In genomic region chr17:59377410-59377809, GRCh38 we compare ENCODE assay signal across 9 cellular contexts. TPM values are rescaled to one million over a fixed set of nuclear protein-coding genes. Genes with fewer than 3 reads are reported as not detected.
DNase-seq lines count a peak whose midpoint lies in the region; ATAC-seq and TF ChIP-seq lines count a peak whose summit lies in the region.
"Had no signal": no experiment of that assay in that cellular context is flagged by ENCODE, and none has a peak within 500 bp of the region (broad histone marks: within the 10 kb centered on the region; RNA-seq: fewer than 3 reads in every experiment).

No MANE protein-coding gene starts in this region.

- peak overlapping the region; percentile 12 for H3K18ac ChIP-seq in trophoblast cell (ENCODE audit: low read length)

- H3K4me1 ChIP-seq in trophoblast cell (ENCODE audit: control insufficient read depth in 1 of 2, insufficient read depth in 2 of 2, low read length in 2 of 2): peaks cover 18 to 32% of the 10 kb centered on the region in 2 experiments

- peak overlapping the region; percentile 2 for H3K14ac ChIP-seq in trophoblast cell (ENCODE audit: low read length)

- intact Hi-C loops in dorsolateral prefrontal cortex (cut with DNase I): loop anchor here in 1 of 2 donors (5.0 kb wide), 1 partner anchor 45 kb away; the partner anchor contains the start of gene YPEL2

- no peak overlapping the region for H2AFZ ChIP-seq in trophoblast cell (ENCODE audit: insufficient read depth, low read length, poor library complexity)

- H3K4ac ChIP-seq in trophoblast cell (ENCODE audit: low read depth, low read length): peak overlapping the region; percentile 13

- H3K27me3 ChIP-seq in dorsolateral prefrontal cortex: no peaks in the 10 kb centered on the region
- no peaks in the 10 kb centered on the region for H3K27me3 ChIP-seq in trophoblast cell (ENCODE audit: insufficient read depth, low read length)

- peak overlapping the region in 58 of 59 donors; percentile 90 to 100 (median 99) for H3K27ac ChIP-seq in dorsolateral prefrontal cortex
- no peak overlapping the region for H3K27ac ChIP-seq in trophoblast cell (ENCODE audit: low read depth, low read length)

- no peak overlapping the region for H3K23ac ChIP-seq in trophoblast cell (ENCODE audit: low read length)

- H3K36me3 ChIP-seq in trophoblast cell (ENCODE audit: control insufficient read depth in 1 of 2, insufficient read depth in 2 of 2, low read length in 2 of 2): peaks cover 8 to 9% of the 10 kb centered on the region in 2 experiments

- H4K12ac ChIP-seq in trophoblast cell (ENCODE audit: low read depth, low read length): no peak overlapping the region

- peak; percentile 67 for DNase-seq in EL
- DNase-seq in NCI-H2196 treated with DMSO at 0.1 percent for 48 hours (lab: John Stamatoyannopoulos, UW; ENCODE audit: unreplicated experiment): peak; percentile 51
- DNase-seq in dorsolateral prefrontal cortex: no peak
- DNase-seq in trophoblast cell: no peak
- DNase-seq in activated T-cell treated with anti-CD3 and anti-CD28 coated beads, Interleukin-2, amount 50 U/mL, for 1 hour: no peak
- DNase-seq: retina had no signal

- no peak overlapping the region for H3K9ac ChIP-seq in trophoblast cell (ENCODE audit: low read length)

- no peak overlapping the region for H2BK120ac ChIP-seq in trophoblast cell (ENCODE audit: insufficient read depth, low read length, poor library complexity)

- peaks cover 10% of the 10 kb centered on the region for H3K79me1 ChIP-seq in trophoblast cell (ENCODE audit: low read length)

- no CpG with 5 or more reads among the region's 3 CpGs for WGBS in trophoblast cell (ENCODE audit: extremely low coverage, insufficient coverage, insufficient read length)

- H3K4me2 ChIP-seq in trophoblast cell (ENCODE audit: low read length): no peak overlapping the region

- H2BK5ac ChIP-seq in trophoblast cell (ENCODE audit: low read depth, low read length, poor library complexity): peak overlapping the region; percentile 26

- no peak overlapping the region for H3K4me3 ChIP-seq in dorsolateral prefrontal cortex
- H3K4me3 ChIP-seq in trophoblast cell (ENCODE audit: low read depth, low read length): no peak overlapping the region

- TF ChIP-seq CTCF in dorsolateral prefrontal cortex (IDR thresholded peaks at IDR 0.05 in 54 of 56, conservative IDR thresholded peaks at IDR 0.05 in 2 of 56; ENCODE audit: low read depth in 1 of 56, partially characterized antibody in 56 of 56): no peak

- ATAC-seq in GM21360 (IDR thresholded peaks at IDR 0.05; ENCODE audit: unreplicated experiment): no peak
- ATAC-seq in GM21381 (IDR thresholded peaks at IDR 0.05; ENCODE audit: unreplicated experiment): no peak
- ATAC-seq in GM18517 (IDR thresholded peaks at IDR 0.05; ENCODE audit: unreplicated experiment): no peak

- H2BK12ac ChIP-seq in trophoblast cell (ENCODE audit: low read length): peak overlapping the region; percentile 38

- H4K8ac ChIP-seq in trophoblast cell (ENCODE audit: low read depth, low read length): no peak overlapping the region

- H3K79me2 ChIP-seq in trophoblast cell (ENCODE audit: control insufficient read depth, insufficient read depth, low read length, poor library complexity): no peaks in the 10 kb centered on the region

- H4K91ac ChIP-seq in trophoblast cell (ENCODE audit: low read depth, low read length): peak overlapping the region; percentile 9

- peak overlapping the region; percentile 16 for H2AK5ac ChIP-seq in trophoblast cell (ENCODE audit: low read length)

- no peaks in the 10 kb centered on the region for H3K9me3 ChIP-seq in trophoblast cell (ENCODE audit: insufficient read depth, low read depth, low read length)

RNA-seq across cellular contexts. Expression of gene YPEL2, which starts 46.0 kb away (rescaled TPM):
- total RNA-seq in dorsolateral prefrontal cortex: 100 to 1,000 TPM in 1 of 120 experiments, 10 to 100 TPM in 119; 35.6 to 117 (median 58.9) TPM
- polyA plus RNA-seq in trophoblast cell (2013): 17.0 and 17.3 TPM in 2 replicates

Comparison
In these comparisons a context has a peak if more than half of its experiments do, and no peak if none do; other contexts are left out.
1. DNase-seq: peak in EL (single experiment) and NCI-H2196 treated with DMSO at 0.1 percent for 48 hours (single experiment); none in dorsolateral prefrontal cortex (0 of 10), trophoblast cell (0 of 2) and activated T-cell treated with anti-CD3 and anti-CD28 coated beads, Interleukin-2, amount 50 U/mL, for 1 hour (single experiment).